In the genomic region with DNA sequence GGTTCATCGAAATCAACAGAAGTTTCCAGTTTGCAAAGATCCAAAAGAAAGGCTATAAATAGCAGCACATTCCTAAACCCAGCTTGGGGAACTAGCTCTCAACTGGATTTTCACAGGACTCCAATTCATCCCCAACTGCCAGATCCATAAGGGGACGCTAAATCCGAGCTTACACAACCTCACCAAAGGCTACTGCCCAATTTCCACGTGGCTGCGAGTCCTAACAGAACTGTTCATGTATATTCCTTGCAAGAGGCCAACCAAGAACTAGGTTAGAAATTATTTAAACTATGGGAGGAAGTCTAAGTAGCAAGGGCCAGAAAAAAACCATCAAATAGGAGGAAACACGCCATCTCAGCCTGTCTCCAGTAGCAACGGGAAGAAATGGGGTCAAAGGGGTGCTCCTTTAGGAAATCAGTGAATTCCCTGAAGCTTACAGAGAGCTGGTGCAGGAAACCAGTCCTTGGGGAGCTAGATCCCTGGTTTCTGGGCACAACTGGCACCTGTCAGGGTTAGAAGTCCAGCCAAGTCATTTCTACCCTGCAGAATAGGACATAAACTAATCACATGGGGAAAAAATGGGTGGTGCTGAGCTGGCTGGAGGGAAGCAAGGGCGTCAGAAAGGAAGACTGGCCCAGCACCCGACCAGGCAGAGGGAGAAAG, we compare ENCODE assay signal across 12 cellular contexts. TPM values are rescaled to one million over a fixed set of nuclear protein-coding genes. Genes with fewer than 3 reads are reported as not detected.
DNase-seq lines count a peak whose midpoint lies in the region; ATAC-seq and TF ChIP-seq lines count a peak whose summit lies in the region.
"Had no signal": no experiment of that assay in that cellular context is flagged by ENCODE, and none has a peak within 500 bp of the region (broad histone marks: within the 10 kb centered on the region; RNA-seq: fewer than 3 reads in every experiment).

No MANE protein-coding gene starts in this region.

- no peak for TF ChIP-seq POLR2A in spleen (IDR thresholded peaks at IDR 0.05)

- H3K27me3 ChIP-seq in duodenal mucosa (ENCODE audit: control insufficient read depth in 1 of 2, insufficient read depth in 2 of 2, low read length in 2 of 2) (no peaks in the 10 kb centered on the region), lower lobe of right lung (ENCODE audit: low read depth) (no peaks in the 10 kb centered on the region), spleen (replicated peaks in 1 of 7) (no peaks in the 10 kb centered on the region)
- H3K27me3 ChIP-seq: pancreas had no signal

- H3K27ac ChIP-seq in duodenal mucosa (ENCODE audit: low read depth, low read length) (peak overlapping the region; percentile 3), lower lobe of right lung (peak overlapping the region; percentile 60), spleen (peak overlapping the region; percentile 20 to 79 (median 64))
- H3K27ac ChIP-seq: PC-9 had no signal

- intact Hi-C loops in lower lobe of right lung (cut with DNase I) (no loop called here), spleen (cut with DNase I; ENCODE audit: low total_unique reads) (no loop called here)

- DNase-seq in NCI-H69 (lab: John Stamatoyannopoulos, UW) (peak; percentile 7), lower lobe of right lung (no peak), spleen (no peak), NCI-H1694 (lab: John Stamatoyannopoulos, UW) (no peak), DMS53 (lab: John Stamatoyannopoulos, UW) (no peak)
- no peak for DNase-seq in stimulated activated CD4-positive, alpha-beta T cell treated with anti-CD3 and anti-CD28 coated beads, Interleukin-4, amount 100 ng/mL, for 24 hours
- DNase-seq: central memory CD4-positive, alpha-beta T cell; NCI-H2107; pancreas; PC-9 had no signal

- ATAC-seq in lower lobe of right lung (peak; percentile 18 to 20), GM21529 (IDR thresholded peaks at IDR 0.05; ENCODE audit: unreplicated experiment) (no peak)

- no peak for TF ChIP-seq CTCF in lower lobe of right lung (IDR thresholded peaks at IDR 0.05)
- no peak for TF ChIP-seq CTCF in spleen (IDR thresholded peaks at IDR 0.05 in 8 of 11, conservative IDR thresholded peaks at IDR 0.05 in 3 of 11)

- 51 to 72% (median 63%) methylated on average over 9 of the region's 9 CpGs for WGBS in spleen, 5 donors

- H3K9me3 ChIP-seq in duodenal mucosa (ENCODE audit: control insufficient read depth in 1 of 2, low read length in 2 of 2) (no peaks in the 10 kb centered on the region), lower lobe of right lung (no peaks in the 10 kb centered on the region), spleen (no peaks in the 10 kb centered on the region)
- H3K9me3 ChIP-seq: pancreas had no signal

- peak overlapping the region in 1 of 2 donors; percentile 6 for H3K4me3 ChIP-seq in duodenal mucosa (ENCODE audit: low read depth in 1 of 2, low read length in 2 of 2)
- no peak overlapping the region for H3K4me3 ChIP-seq in lower lobe of right lung
- H3K4me3 ChIP-seq in spleen: no peak overlapping the region
- H3K4me3 ChIP-seq: pancreas, PC-9 had no signal

- H3K9ac ChIP-seq in duodenal mucosa (ENCODE audit: low read depth in 1 of 2, low read length in 2 of 2): no peak overlapping the region

- peaks cover 45 to 49% of the 10 kb centered on the region in 2 donors for H3K4me1 ChIP-seq in duodenal mucosa (ENCODE audit: control insufficient read depth in 1 of 2, insufficient read depth in 2 of 2, low read length in 2 of 2)
- peaks cover 69% of the 10 kb centered on the region for H3K4me1 ChIP-seq in lower lobe of right lung
- H3K4me1 ChIP-seq in spleen: peaks cover 28 to 79% (median 52%) of the 10 kb centered on the region in 6 donors

- H3K36me3 ChIP-seq in duodenal mucosa (ENCODE audit: control insufficient read depth in 1 of 2, insufficient read depth in 2 of 2, low read length in 2 of 2): no peaks in the 10 kb centered on the region
- H3K36me3 ChIP-seq in lower lobe of right lung: no peaks in the 10 kb centered on the region
- H3K36me3 ChIP-seq in spleen: no peaks in the 10 kb centered on the region
- H3K36me3 ChIP-seq: pancreas had no signal

RNA-seq across cellular contexts. Expression of gene RELL1, which starts 20.7 kb away (rescaled TPM):
- total RNA-seq in lower lobe of right lung (33.5 TPM), spleen (10 to 100 TPM; 30.0 to 70.4 (median 46.9) TPM)
- polyA plus RNA-seq in spleen: 1 to 10 TPM in 1 of 3 donors, under 1 TPM in 2; 0.59 to 1.8 (median 0.64) TPM

Comparison
In these comparisons a context has a peak if more than half of its experiments do, and no peak if none do; other contexts are left out.
1. H3K27ac ChIP-seq: peak in every context shown above with its lines; median percentile 64 in spleen; 60 in lower lobe of right lung; 3 in duodenal mucosa.